Comparison of ENCODE assay signal across 8 cellular contexts in genomic region chr2:238203973-238204683, GRCh38. TPM values are rescaled to one million over a fixed set of nuclear protein-coding genes. Genes with fewer than 3 reads are reported as not detected.
DNase-seq lines count a peak whose midpoint lies in the region; ATAC-seq and TF ChIP-seq lines count a peak whose summit lies in the region.

No MANE protein-coding gene starts in this region.

- peak overlapping the region; percentile 89 for H4K5ac ChIP-seq in mesendoderm (ENCODE audit: low read length)

- H3K4me1 ChIP-seq in Loucy (ENCODE audit: insufficient read depth, low read length, poor library complexity, severe bottlenecking) (peaks cover 44% of the 10 kb centered on the region), mesendoderm (ENCODE audit: control insufficient read depth, low read depth, low read length) (no peaks in the 10 kb centered on the region)

- ATAC-seq in activated T-cell treated with anti-CD3 and anti-CD28 coated beads, Interleukin-2, amount 50 U/mL, for 4 hours: peak; percentile 8 to 16

- peak overlapping the region; percentile 81 for H3K4me2 ChIP-seq in Loucy (ENCODE audit: low read depth, low read length, poor library complexity, severe bottlenecking)
- H3K4me2 ChIP-seq in mesendoderm (ENCODE audit: low read length): peak overlapping the region; percentile 96

- no peaks in the 10 kb centered on the region for H3K27me3 Mint-ChIP-seq in activated T-cell treated with anti-CD3 and anti-CD28 coated beads, Interleukin-2, amount 50 U/mL, for 4 hours (ENCODE audit: low read depth)
- H3K27me3 Mint-ChIP-seq in brain: peaks cover 11% of the 10 kb centered on the region

- H2AK5ac ChIP-seq in mesendoderm (ENCODE audit: low read length): peak overlapping the region; percentile 32

- H3K4me3 Mint-ChIP-seq in activated T-cell treated with anti-CD3 and anti-CD28 coated beads, Interleukin-2, amount 50 U/mL, for 4 hours: peak overlapping the region; percentile 79
- peak overlapping the region; percentile 82 to 90 (median 83) for H3K4me3 Mint-ChIP-seq in brain

- peaks cover 10% of the 10 kb centered on the region for H3K79me1 ChIP-seq in mesendoderm (ENCODE audit: low read length)

- H3K9ac ChIP-seq in Loucy (ENCODE audit: low read depth, low read length, poor library complexity, severe bottlenecking) (peak overlapping the region; percentile 86), mesendoderm (ENCODE audit: low read length) (peak overlapping the region; percentile 93)

- H2BK120ac ChIP-seq in mesendoderm (ENCODE audit: low read depth, low read length): no peak overlapping the region

- H3K27ac Mint-ChIP-seq in brain: peak overlapping the region; percentile 68 to 96 (median 88)

- H3K4me1 Mint-ChIP-seq in activated T-cell treated with anti-CD3 and anti-CD28 coated beads, Interleukin-2, amount 50 U/mL, for 4 hours (ENCODE audit: low read depth): peaks cover 36% of the 10 kb centered on the region
- H3K4me1 Mint-ChIP-seq in brain: peaks cover 34% of the 10 kb centered on the region

- peak overlapping the region; percentile 75 for H3K23ac ChIP-seq in mesendoderm (ENCODE audit: low read length)

- H4K8ac ChIP-seq in mesendoderm (ENCODE audit: low read depth, low read length): peak overlapping the region; percentile 78

- peak overlapping the region; percentile 94 for H3K56ac ChIP-seq in mesendoderm (ENCODE audit: low read length)

- H2BK5ac ChIP-seq in mesendoderm (ENCODE audit: low read length): no peak overlapping the region

- H3K36me3 Mint-ChIP-seq in activated T-cell treated with anti-CD3 and anti-CD28 coated beads, Interleukin-2, amount 50 U/mL, for 4 hours (ENCODE audit: insufficient read depth): peaks cover 8% of the 10 kb centered on the region
- peaks cover 15% of the 10 kb centered on the region for H3K36me3 Mint-ChIP-seq in brain

- H3K9me3 ChIP-seq in Loucy (ENCODE audit: insufficient read depth, low read depth, low read length): no peaks in the 10 kb centered on the region

- no peaks in the 10 kb centered on the region for H3F3A ChIP-seq in Loucy (ENCODE audit: low read depth)

- TF ChIP-seq CTCF in Loucy (conservative IDR thresholded peaks at IDR 0.05; ENCODE audit: low read length) (no peak), brain (conservative IDR thresholded peaks at IDR 0.05) (no peak)

- peak overlapping the region; percentile 69 for H3K18ac ChIP-seq in mesendoderm (ENCODE audit: low read length)

- 100% methylated on average over 2 of the region's 18 CpGs for WGBS in mesendoderm (ENCODE audit: extremely low coverage, insufficient coverage, low lambda C conversion rate)

- H3K4ac ChIP-seq in mesendoderm (ENCODE audit: low read depth, low read length): peak overlapping the region; percentile 60

- no peak for DNase-seq in activated T-cell treated with anti-CD3 and anti-CD28 coated beads, Interleukin-2, amount 50 U/mL, for 4 hours
- DNase-seq in activated T-cell treated with anti-CD3 and anti-CD28 coated beads, Interleukin-2, amount 50 U/mL, for 48 hours: no peak
- no peak for DNase-seq in mesendoderm
- no peak for DNase-seq in iPS-NIHi11 (ENCODE audit: low spot score)
- no peak for DNase-seq in COLO829 (ENCODE audit: low spot score)
- DNase-seq in AG20443 (ENCODE audit: low spot score): no peak

- peak overlapping the region; percentile 91 for H3K4me3 ChIP-seq in Loucy (ENCODE audit: low read length, poor library complexity, severe bottlenecking)
- peak overlapping the region; percentile 36 for H3K4me3 ChIP-seq in mesendoderm (ENCODE audit: low read length)

- H2BK15ac ChIP-seq in mesendoderm (replicated peaks; ENCODE audit: low read depth): no peak overlapping the region

- H3K9me2 ChIP-seq in Loucy (replicated peaks; ENCODE audit: low read depth, low read length): no peaks in the 10 kb centered on the region

- no peaks in the 10 kb centered on the region for H3K27me3 ChIP-seq in Loucy (ENCODE audit: insufficient read depth, low read length, poor library complexity, severe bottlenecking)
- no peaks in the 10 kb centered on the region for H3K27me3 ChIP-seq in mesendoderm (ENCODE audit: insufficient read depth, low read length, poor library complexity)

- peak overlapping the region; percentile 74 for H2AFZ ChIP-seq in Loucy (ENCODE audit: low read length)

- H3K79me2 ChIP-seq in Loucy (ENCODE audit: insufficient read depth, low read length) (peaks cover 43% of the 10 kb centered on the region), mesendoderm (ENCODE audit: control insufficient read depth, insufficient read depth, low read length) (peaks cover 35% of the 10 kb centered on the region)

- no peaks in the 10 kb centered on the region for H3K9me3 Mint-ChIP-seq in activated T-cell treated with anti-CD3 and anti-CD28 coated beads, Interleukin-2, amount 50 U/mL, for 4 hours
- peaks cover 0 to 9% (median 3%) of the 10 kb centered on the region in 5 experiments for H3K9me3 Mint-ChIP-seq in brain

- H3K27ac ChIP-seq in mesendoderm (ENCODE audit: low read depth, low read length): no peak overlapping the region

- H3K36me3 ChIP-seq in Loucy (ENCODE audit: insufficient read depth, low read length) (no peaks in the 10 kb centered on the region), mesendoderm (ENCODE audit: control insufficient read depth, insufficient read depth, low read length) (no peaks in the 10 kb centered on the region)

- H4K20me1 ChIP-seq in Loucy (ENCODE audit: insufficient read depth, low read length, poor library complexity, severe bottlenecking): peaks cover 38% of the 10 kb centered on the region

RNA-seq across cellular contexts. Expression of gene ILKAP, which starts 0.6 kb away (rescaled TPM):
- total RNA-seq in activated T-cell treated with anti-CD3 and anti-CD28 coated beads, Interleukin-2, amount 50 U/mL, for 4 hours: 10 to 100 TPM; 64.5 to 70.9 (median 66.5) TPM
- 41.2 TPM for polyA plus RNA-seq in brain (ENCODE audit: insufficient read depth, low read depth, low replicate concordance)
- 25.4 TPM for polyA plus RNA-seq in mesendoderm (2013, experiment 1 of 2)
- 25.4 TPM for polyA plus RNA-seq in mesendoderm (2013, experiment 2 of 2)

RNA-seq across cellular contexts. Expression of gene HES6, which starts 35.7 kb away (rescaled TPM):
- total RNA-seq in activated T-cell treated with anti-CD3 and anti-CD28 coated beads, Interleukin-2, amount 50 U/mL, for 4 hours: 1 to 10 TPM; 5.9 to 9.1 (median 8.0) TPM
- polyA plus RNA-seq in brain (ENCODE audit: insufficient read depth, low read depth, low replicate concordance): 572 TPM
- 14.7 TPM for polyA plus RNA-seq in mesendoderm (2013, experiment 1 of 2)
- 14.6 TPM for polyA plus RNA-seq in mesendoderm (2013, experiment 2 of 2)

RNA-seq across cellular contexts. Expression of gene ERFE, which starts 45.4 kb away (rescaled TPM):
- total RNA-seq in activated T-cell treated with anti-CD3 and anti-CD28 coated beads, Interleukin-2, amount 50 U/mL, for 4 hours: under 1 TPM; 0.13 to 0.91 (median 0.22) TPM
- polyA plus RNA-seq in brain (ENCODE audit: insufficient read depth, low read depth, low replicate concordance): 34.0 TPM
- polyA plus RNA-seq in mesendoderm (2013, experiment 1 of 2): 0.39 TPM
- 0.41 TPM for polyA plus RNA-seq in mesendoderm (2013, experiment 2 of 2)
